22 cellular contexts compared by ENCODE assay signal in the genomic region with DNA sequence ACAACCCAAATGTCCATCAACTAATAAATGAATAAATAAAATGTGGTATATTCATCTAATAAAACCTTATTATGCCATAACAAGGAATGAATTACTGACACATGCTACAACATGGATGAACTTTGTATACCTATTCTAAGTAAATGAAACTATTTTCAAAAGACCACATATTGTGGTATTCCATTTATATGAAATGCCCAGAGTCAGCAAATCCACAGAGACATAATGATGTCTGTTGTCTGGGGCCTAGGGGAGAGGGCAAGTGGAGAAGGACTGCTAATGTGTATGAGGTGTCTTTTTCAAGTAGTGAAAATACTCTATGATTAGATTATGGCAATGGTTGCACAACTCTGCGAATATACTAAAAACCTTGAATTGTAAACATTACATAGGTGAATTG.
DNase-seq lines count a peak whose midpoint lies in the region; ATAC-seq and TF ChIP-seq lines count a peak whose summit lies in the region.
"Had no signal": no experiment of that assay in that cellular context is flagged by ENCODE, and none has a peak within 500 bp of the region (broad histone marks: within the 10 kb centered on the region; RNA-seq: fewer than 3 reads in every experiment).

No MANE protein-coding gene starts in this region.

- no peak overlapping the region for H3K4me2 ChIP-seq in mammary epithelial cell (ENCODE audit: insufficient read depth, low read depth, low read length)
- H3K4me2 ChIP-seq: BLaER1 treated with 17β-estradiol and CSF1 and Interleukin-3, amounts not matched to agents 10 nM and 100 nM had no signal

- no peaks in the 10 kb centered on the region for H3K4me1 ChIP-seq in mammary epithelial cell (ENCODE audit: insufficient read depth, low read length)
- H3K4me1 ChIP-seq: BE2C, HAP-1 had no signal

- H3K36me3 Mint-ChIP-seq in MCF 10A (ENCODE audit: insufficient read depth, unreplicated experiment): no peaks in the 10 kb centered on the region
- peaks cover 5% of the 10 kb centered on the region for H3K36me3 Mint-ChIP-seq in mesothelial cell of epicardium
- H3K36me3 Mint-ChIP-seq: CD14-positive monocyte; CD8-positive, alpha-beta memory T cell had no signal

- H3K36me3 ChIP-seq in mammary epithelial cell (ENCODE audit: insufficient read depth, low read length): no peaks in the 10 kb centered on the region
- H3K36me3 ChIP-seq: BE2C; BLaER1 treated with 17β-estradiol and CSF1 and Interleukin-3, amounts not matched to agents 10 nM and 100 nM; HAP-1 had no signal

- dilution Hi-C loops in mammary epithelial cell (cut with HindIII; ENCODE audit: low sequenced_read_pairs): no loop called here

- H2AFZ ChIP-seq in mammary epithelial cell (ENCODE audit: low read depth, low read length): no peak overlapping the region

- no peak for ATAC-seq in GM21528 (IDR thresholded peaks at IDR 0.05; ENCODE audit: low FRiP score, unreplicated experiment)
- ATAC-seq: GM12878 had no signal

- no peak overlapping the region for H3K9ac ChIP-seq in mammary epithelial cell (ENCODE audit: insufficient read depth, low read length)
- H3K9ac ChIP-seq: BLaER1 treated with 17β-estradiol and CSF1 and Interleukin-3, amounts not matched to agents 10 nM and 100 nM had no signal

- no peak overlapping the region for H3K27ac ChIP-seq in mammary epithelial cell (ENCODE audit: insufficient read depth, low read depth, low read length)
- H3K27ac ChIP-seq: 22Rv1; BLaER1 treated with 17β-estradiol and CSF1 and Interleukin-3, amounts not matched to agents 10 nM and 100 nM had no signal

- no peak for TF ChIP-seq CTCF in MCF 10A (IDR thresholded peaks at IDR 0.05; ENCODE audit: unreplicated experiment)
- no peak for TF ChIP-seq CTCF in mammary epithelial cell (conservative IDR thresholded peaks at IDR 0.05 in 1 of 2, IDR thresholded peaks at IDR 0.05 in 1 of 2; ENCODE audit: extremely low read depth in 1 of 2, insufficient read depth in 1 of 2, low read depth in 1 of 2, low read length in 2 of 2)
- no peak for TF ChIP-seq CTCF in fibroblast of villous mesenchyme (IDR thresholded peaks at IDR 0.05; ENCODE audit: insufficient read depth, low read depth, low read length)
- TF ChIP-seq CTCF in mesothelial cell of epicardium (IDR thresholded peaks at IDR 0.05; ENCODE audit: unreplicated experiment): no peak

- intact Hi-C loops in MCF 10A (cut with micrococcal nuclease) (no loop called here), mammary epithelial cell (cut with micrococcal nuclease) (no loop called here)

- H3K27me3 Mint-ChIP-seq in MCF 10A (ENCODE audit: insufficient read depth, unreplicated experiment): no peaks in the 10 kb centered on the region
- no peaks in the 10 kb centered on the region for H3K27me3 Mint-ChIP-seq in mesothelial cell of epicardium (ENCODE audit: low read depth)
- H3K27me3 Mint-ChIP-seq: CD4-positive, alpha-beta T cell; CD8-positive, alpha-beta memory T cell had no signal

- no peaks in the 10 kb centered on the region for H4K20me1 ChIP-seq in mammary epithelial cell (ENCODE audit: insufficient read depth, low read length)
- H4K20me1 ChIP-seq: BLaER1 treated with 17β-estradiol and CSF1 and Interleukin-3, amounts not matched to agents 10 nM and 100 nM had no signal

- H3K4me3 ChIP-seq in mammary epithelial cell (replicated peaks in 1 of 3; ENCODE audit: insufficient read depth in 1 of 3, low read depth in 2 of 3, low read length in 3 of 3) (no peak overlapping the region), fibroblast of villous mesenchyme (ENCODE audit: low read depth, low read length) (no peak overlapping the region)
- H3K4me3 ChIP-seq: BLaER1 treated with 17β-estradiol and CSF1 and Interleukin-3, amounts not matched to agents 10 nM and 100 nM; GM12878; HAP-1 had no signal

- CTCF ChIA-PET in MCF 10A (lab: Yijun Ruan, JAX) (no interaction called here), mammary epithelial cell (lab: Charles Lee; ENCODE audit: low non-redundant PET) (no interaction called here)

- in situ Hi-C loops in mammary epithelial cell (cut with MboI; ENCODE audit: low sequenced_read_pairs in 2 of 2): no loop called here

- H3K4me3 Mint-ChIP-seq in MCF 10A (ENCODE audit: unreplicated experiment): no peak overlapping the region
- H3K4me3 Mint-ChIP-seq in mesothelial cell of epicardium: no peak overlapping the region
- H3K4me3 Mint-ChIP-seq: CD14-positive monocyte; CD4-positive, alpha-beta T cell; CD8-positive, alpha-beta memory T cell; HFFc6 had no signal

- no peaks in the 10 kb centered on the region for H3K4me1 Mint-ChIP-seq in MCF 10A (ENCODE audit: insufficient read depth, unreplicated experiment)
- H3K4me1 Mint-ChIP-seq in mesothelial cell of epicardium: peaks cover 4% of the 10 kb centered on the region
- H3K4me1 Mint-ChIP-seq: CD14-positive monocyte; CD8-positive, alpha-beta memory T cell had no signal

- no peaks in the 10 kb centered on the region for H3K9me3 ChIP-seq in mammary epithelial cell (replicated peaks; ENCODE audit: insufficient read depth, low read length)
- H3K9me3 ChIP-seq: BE2C, HAP-1 had no signal

- WGBS in mammary epithelial cell (ENCODE audit: low coverage, missing lambda C conversion rate): 6% methylated on average over 1 of the region's 1 CpG

- BruUV-seq in MCF 10A (replicated peaks; lab: Mats Ljungman, UMichigan) (no TSS peak), mammary epithelial cell (replicated peaks; lab: Mats Ljungman, UMichigan) (no TSS peak)

- POLR2A ChIA-PET in MCF 10A (lab: Yijun Ruan, JAX): no interaction called here

- H3K27me3 ChIP-seq in mammary epithelial cell (ENCODE audit: insufficient read depth, low read length): no peaks in the 10 kb centered on the region
- H3K27me3 ChIP-seq: BE2C; BLaER1 treated with 17β-estradiol and CSF1 and Interleukin-3, amounts not matched to agents 10 nM and 100 nM had no signal

- H3K9me3 Mint-ChIP-seq in MCF 10A (ENCODE audit: unreplicated experiment) (peaks cover 10% of the 10 kb centered on the region), mesothelial cell of epicardium (peaks cover 24% of the 10 kb centered on the region)

- no peaks in the 10 kb centered on the region for H3K79me2 ChIP-seq in mammary epithelial cell (ENCODE audit: insufficient read depth, low read length)

- DNase-seq in MCF 10A (ENCODE audit: unreplicated experiment): peak; percentile 9
- DNase-seq in mammary epithelial cell: no peak
- DNase-seq in OCI-M1 (lab: John Stamatoyannopoulos, UW): peak; percentile 26
- DNase-seq in fibroblast of villous mesenchyme (ENCODE audit: low read depth): peak; percentile 7
- no peak for DNase-seq in mesothelial cell of epicardium (ENCODE audit: low spot score in 2 of 2, unreplicated experiment in 2 of 2)
- DNase-seq in glomerular visceral epithelial cell (ENCODE audit: extremely low spot score): no peak
- no peak for DNase-seq in foreskin melanocyte
- DNase-seq: ACHN; AML-193; BE2C; CD4-positive, alpha-beta T cell; CD8-positive, alpha-beta memory T cell; EL; GDM1; GOT3; HFFc6 had no signal

- H3K27ac Mint-ChIP-seq in MCF 10A (ENCODE audit: low read depth, unreplicated experiment) (no peak overlapping the region), mesothelial cell of epicardium (peak overlapping the region; percentile 48)
- H3K27ac Mint-ChIP-seq: CD14-positive monocyte; CD4-positive, alpha-beta T cell; CD8-positive, alpha-beta memory T cell; HFFc6 had no signal

Comparison
In these comparisons a context has a peak if more than half of its experiments do, and no peak if none do; other contexts are left out.
1. DNase-seq: peak in MCF 10A (single experiment), OCI-M1 (single experiment) and fibroblast of villous mesenchyme (single experiment); none in mammary epithelial cell (single experiment), mesothelial cell of epicardium (0 of 2), glomerular visceral epithelial cell (single experiment) and foreskin melanocyte (single experiment).